In the genomic region with DNA sequence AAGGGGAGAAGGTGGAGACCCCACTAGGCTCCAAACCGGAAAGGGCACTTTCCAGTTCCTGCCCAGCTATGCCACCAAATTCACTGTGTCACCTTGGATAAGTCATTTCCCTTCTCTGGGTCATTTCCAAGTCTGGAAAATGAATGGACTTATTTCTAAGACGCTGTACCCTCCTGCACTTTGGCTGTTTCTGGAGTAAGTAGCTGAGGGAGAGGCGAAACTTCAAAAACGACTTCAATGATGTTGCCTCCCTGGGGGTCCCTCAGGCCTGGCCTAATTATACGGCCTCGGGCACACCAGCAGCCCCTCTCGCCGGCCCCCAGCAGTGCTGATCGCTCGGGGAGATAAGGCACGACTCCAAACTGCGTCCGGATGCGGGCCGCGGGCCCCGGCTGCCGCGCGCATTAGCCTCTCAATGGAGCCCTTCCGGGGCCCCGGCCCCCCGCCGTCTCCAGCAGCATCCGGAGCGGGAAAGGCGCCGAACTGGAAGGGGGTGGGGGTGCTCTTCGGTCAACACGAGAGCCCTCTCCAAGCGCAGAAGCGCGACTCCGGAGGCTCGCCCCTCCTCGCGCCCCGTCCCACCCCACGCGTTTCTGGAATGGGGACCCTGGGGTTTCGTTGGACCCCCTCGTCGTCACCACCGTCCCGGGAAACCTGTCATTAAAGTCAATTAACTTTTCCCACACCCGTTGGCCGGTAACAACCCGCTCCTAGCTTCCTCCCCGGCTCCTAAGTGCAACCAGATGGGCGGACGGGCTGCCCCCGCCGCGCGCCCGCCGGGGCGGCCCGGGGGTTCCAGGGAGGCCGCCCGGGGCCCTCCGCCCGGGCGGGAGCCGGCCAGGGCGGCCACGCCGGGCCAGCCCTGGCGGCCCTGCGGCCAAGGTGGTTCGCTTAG, we compare ENCODE assay signal across 8 cellular contexts. TPM values are rescaled to one million over a fixed set of nuclear protein-coding genes. Genes with fewer than 3 reads are reported as not detected.
DNase-seq lines count a peak whose midpoint lies in the region; ATAC-seq and TF ChIP-seq lines count a peak whose summit lies in the region.

No MANE protein-coding gene starts in this region.

- H3K9me3 ChIP-seq in mucosa of descending colon: no peaks in the 10 kb centered on the region

- no peak for ATAC-seq in activated B cell treated with CpG ODN at 0.5 μM for 24 hours (ENCODE audit: low read depth)
- ATAC-seq in mucosa of descending colon: no peak
- no peak for ATAC-seq in HG03457 (IDR thresholded peaks at IDR 0.05; ENCODE audit: unreplicated experiment)

- POLR2A ChIA-PET in activated B cell treated with CpG ODN at 0.5 μM for 24 hours (lab: Charles Lee): interaction anchor here (0.7 to 15.3 kb wide), 8 partner anchors 35 to 444 kb away, joined by 3 to 465 read pairs (median 4); no protein-coding TSS in a partner anchor

- H3K27ac ChIP-seq in epithelial cell of prostate (peak overlapping the region; percentile 99), urinary bladder (ENCODE audit: low read depth) (peak overlapping the region; percentile 84)

- intact Hi-C loops in activated B cell treated with CpG ODN at 0.5 μM for 24 hours (cut with micrococcal nuclease) (no loop called here), mucosa of descending colon (cut with DNase I, micrococcal nuclease) (no loop called here)

- H3K4me3 Mint-ChIP-seq in IgD-negative memory B cell (peak overlapping the region; percentile 50 to 96 (median 68)), activated B cell treated with CpG ODN at 0.5 μM for 24 hours (peak overlapping the region; percentile 70)

- CTCF ChIA-PET in activated B cell treated with CpG ODN at 0.5 μM for 24 hours (lab: Charles Lee): interaction anchor here (0.7 to 7.2 kb wide), 4 partner anchors 34 to 360 kb away, joined by 3 to 77 read pairs (median 8); no protein-coding TSS in a partner anchor

- peak; percentile 95 for DNase-seq in Daoy (ENCODE audit: low read depth)
- DNase-seq in activated B cell treated with CpG ODN at 0.5 μM for 24 hours: peak; percentile 33
- no peak for DNase-seq in epithelial cell of prostate (ENCODE audit: low read depth, low spot score)
- peak; percentile 63 to 78 (median 76) for DNase-seq in mucosa of descending colon
- no peak for DNase-seq in middle frontal gyrus (ENCODE audit: extremely low spot score, low spot score)

- H3K36me3 ChIP-seq in mucosa of descending colon (ENCODE audit: low read depth) (no peaks in the 10 kb centered on the region), urinary bladder (ENCODE audit: insufficient read depth) (no peaks in the 10 kb centered on the region)

- H3K27ac Mint-ChIP-seq in IgD-negative memory B cell: peak overlapping the region in 2 of 3 donors; percentile 31 to 100
- no peak overlapping the region for H3K27ac Mint-ChIP-seq in activated B cell treated with CpG ODN at 0.5 μM for 24 hours

- H3K4me3 ChIP-seq in mucosa of descending colon (no peak overlapping the region), urinary bladder (ENCODE audit: low read depth, low read length) (peak overlapping the region; percentile 51)

- H3K9me3 Mint-ChIP-seq in IgD-negative memory B cell (no peaks in the 10 kb centered on the region), activated B cell treated with CpG ODN at 0.5 μM for 24 hours (no peaks in the 10 kb centered on the region)

- TF ChIP-seq CTCF in activated B cell treated with CpG ODN at 0.5 μM for 24 hours (IDR thresholded peaks at IDR 0.05) (no peak), mucosa of descending colon (IDR thresholded peaks at IDR 0.05) (no peak)

- no peaks in the 10 kb centered on the region for H3K36me3 Mint-ChIP-seq in IgD-negative memory B cell
- H3K36me3 Mint-ChIP-seq in activated B cell treated with CpG ODN at 0.5 μM for 24 hours (ENCODE audit: low read depth): no peaks in the 10 kb centered on the region

- H3K27me3 Mint-ChIP-seq in IgD-negative memory B cell (peaks cover 18% of the 10 kb centered on the region), activated B cell treated with CpG ODN at 0.5 μM for 24 hours (peaks cover 6% of the 10 kb centered on the region)

- 4% methylated on average over 71 of the region's 71 CpGs for WGBS in urinary bladder

- peaks cover 17 to 30% (median 21%) of the 10 kb centered on the region in 3 donors for H3K4me1 Mint-ChIP-seq in IgD-negative memory B cell
- peaks cover 52% of the 10 kb centered on the region for H3K4me1 Mint-ChIP-seq in activated B cell treated with CpG ODN at 0.5 μM for 24 hours

- peaks cover 41% of the 10 kb centered on the region for H3K4me1 ChIP-seq in mucosa of descending colon (ENCODE audit: low read depth)
- peaks cover 2% of the 10 kb centered on the region for H3K4me1 ChIP-seq in urinary bladder (ENCODE audit: insufficient read depth)

RNA-seq across cellular contexts. Expression of a gene that starts 4.8 kb away (rescaled TPM):
- 88.3 and 97.8 TPM in 2 replicates for total RNA-seq in Daoy (2014; rRNA removed; shearing (Covaris generic))
- polyA plus RNA-seq in IgD-negative memory B cell (8.5 TPM), urinary bladder (22.6 TPM)
- total RNA-seq in activated B cell treated with CpG ODN at 0.5 μM for 24 hours (5.0 and 5.9 TPM in 2 replicates), mucosa of descending colon (100 to 1,000 TPM in 1 of 3 donors, 10 to 100 TPM in 2; 60.9 to 116 (median 99.0) TPM), urinary bladder (71.2 TPM)

Comparison
In these comparisons a context has a peak if more than half of its experiments do, and no peak if none do; other contexts are left out.
1. DNase-seq: peak in Daoy (single experiment), activated B cell treated with CpG ODN at 0.5 μM for 24 hours (single experiment) and mucosa of descending colon (3 of 3); none in epithelial cell of prostate (single experiment) and middle frontal gyrus (single experiment).